1 cellular context compared by ENCODE assay signal in the genomic region with DNA sequence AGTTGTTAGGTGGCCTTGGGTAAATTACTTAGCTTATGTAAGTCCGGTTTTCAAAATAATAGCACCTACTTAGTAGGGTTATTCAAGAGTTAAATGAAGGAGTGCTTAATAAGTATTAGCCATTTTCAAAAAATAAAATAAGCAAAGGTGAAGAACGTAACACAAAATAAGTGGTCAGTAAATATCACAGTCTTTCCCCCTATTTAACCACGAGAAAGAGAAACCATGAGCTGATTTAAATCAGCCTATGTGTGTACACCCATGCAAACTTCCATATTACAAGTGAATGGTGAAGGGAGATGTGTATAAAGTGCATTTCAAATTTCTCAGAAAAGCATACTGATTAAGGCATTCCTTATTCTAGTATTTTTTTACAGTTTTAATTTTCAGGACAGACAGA.
TF ChIP-seq lines count a peak whose summit lies in the region.

No MANE protein-coding gene starts in this region.

TF ChIP-seq in SK-N-SH, 30 proteins besides CTCF, POLR2A, EP300 and RAD21 (continued from another document):
- TF ChIP-seq, protein P1, sequence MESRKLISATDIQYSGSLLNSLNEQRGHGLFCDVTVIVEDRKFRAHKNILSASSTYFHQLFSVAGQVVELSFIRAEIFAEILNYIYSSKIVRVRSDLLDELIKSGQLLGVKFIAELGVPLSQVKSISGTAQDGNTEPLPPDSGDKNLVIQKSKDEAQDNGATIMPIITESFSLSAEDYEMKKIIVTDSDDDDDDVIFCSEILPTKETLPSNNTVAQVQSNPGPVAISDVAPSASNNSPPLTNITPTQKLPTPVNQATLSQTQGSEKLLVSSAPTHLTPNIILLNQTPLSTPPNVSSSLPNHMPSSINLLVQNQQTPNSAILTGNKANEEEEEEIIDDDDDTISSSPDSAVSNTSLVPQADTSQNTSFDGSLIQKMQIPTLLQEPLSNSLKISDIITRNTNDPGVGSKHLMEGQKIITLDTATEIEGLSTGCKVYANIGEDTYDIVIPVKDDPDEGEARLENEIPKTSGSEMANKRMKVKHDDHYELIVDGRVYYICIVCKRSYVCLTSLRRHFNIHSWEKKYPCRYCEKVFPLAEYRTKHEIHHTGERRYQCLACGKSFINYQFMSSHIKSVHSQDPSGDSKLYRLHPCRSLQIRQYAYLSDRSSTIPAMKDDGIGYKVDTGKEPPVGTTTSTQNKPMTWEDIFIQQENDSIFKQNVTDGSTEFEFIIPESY (IDR thresholded peaks at IDR 0.05; ENCODE audit: borderline replicate concordance, low read depth) = no peak
- TF ChIP-seq MXI1 (IDR thresholded peaks at IDR 0.05; ENCODE audit: low read depth, low read length) = no peak
- TF ChIP-seq, protein P2, sequence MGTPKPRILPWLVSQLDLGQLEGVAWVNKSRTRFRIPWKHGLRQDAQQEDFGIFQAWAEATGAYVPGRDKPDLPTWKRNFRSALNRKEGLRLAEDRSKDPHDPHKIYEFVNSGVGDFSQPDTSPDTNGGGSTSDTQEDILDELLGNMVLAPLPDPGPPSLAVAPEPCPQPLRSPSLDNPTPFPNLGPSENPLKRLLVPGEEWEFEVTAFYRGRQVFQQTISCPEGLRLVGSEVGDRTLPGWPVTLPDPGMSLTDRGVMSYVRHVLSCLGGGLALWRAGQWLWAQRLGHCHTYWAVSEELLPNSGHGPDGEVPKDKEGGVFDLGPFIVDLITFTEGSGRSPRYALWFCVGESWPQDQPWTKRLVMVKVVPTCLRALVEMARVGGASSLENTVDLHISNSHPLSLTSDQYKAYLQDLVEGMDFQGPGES (IDR thresholded peaks at IDR 0.05; ENCODE audit: low read depth, low read length) = no peak
